ENCODE assay signal across 8 cellular contexts in genomic region chr6:122400467-122401089, GRCh38. TPM values are rescaled to one million over a fixed set of nuclear protein-coding genes. Genes with fewer than 3 reads are reported as not detected.
DNase-seq lines count a peak whose midpoint lies in the region; ATAC-seq, FAIRE-seq and TF ChIP-seq lines count a peak whose summit lies in the region.

No MANE protein-coding gene starts in this region.

- peak overlapping the region; percentile 65 for H3K9ac ChIP-seq in NT2/D1 (ENCODE audit: insufficient read length, low read depth)
- peak overlapping the region; percentile 75 for H3K9ac ChIP-seq in endothelial cell of umbilical vein (replicated peaks; ENCODE audit: extremely low read depth, insufficient read depth, low read length)

- dilution Hi-C loops in endothelial cell of umbilical vein (cut with MboI; ENCODE audit: extremely low pct_ligation_motif_present, low sequenced_read_pairs) = no loop called here

- no peaks in the 10 kb centered on the region for H3K9me1 ChIP-seq in endothelial cell of umbilical vein (replicated peaks; ENCODE audit: control insufficient read depth, extremely low read depth, insufficient read depth, low read length)

- TF ChIP-seq CTCF in GM12864 (IDR thresholded peaks at IDR 0.05; ENCODE audit: low read depth, low read length, missing control alignments) (no peak), endothelial cell of umbilical vein (IDR thresholded peaks at IDR 0.05; ENCODE audit: extremely low read depth in 1 of 2, insufficient read depth in 1 of 2, low read depth in 1 of 2, low read length in 2 of 2) (no peak)

- H3K4me1 ChIP-seq in NT2/D1 (ENCODE audit: insufficient read depth, insufficient read length) (no peaks in the 10 kb centered on the region), endothelial cell of umbilical vein (ENCODE audit: control insufficient read depth, extremely low read depth, insufficient read depth, low read length) (peaks cover 11% of the 10 kb centered on the region)

- peaks cover 23% of the 10 kb centered on the region for H3K27me3 ChIP-seq in NT2/D1 (ENCODE audit: insufficient read depth, insufficient read length)
- H3K27me3 ChIP-seq in endothelial cell of umbilical vein (ENCODE audit: control insufficient read depth in 2 of 2, insufficient read depth in 2 of 2, low read length in 2 of 2) = peaks cover 0 to under 1% of the 10 kb centered on the region in 2 experiments

- no peak overlapping the region for H3K27ac ChIP-seq in endothelial cell of umbilical vein (ENCODE audit: insufficient read depth, low read depth, low read length)

- H3K36me3 ChIP-seq in NT2/D1 (ENCODE audit: insufficient read depth, insufficient read length, low read length) (no peaks in the 10 kb centered on the region), endothelial cell of umbilical vein (ENCODE audit: control insufficient read depth in 2 of 2, extremely low read depth in 1 of 2, insufficient read depth in 2 of 2, low read length in 2 of 2) (no peaks in the 10 kb centered on the region)

- H3K4me3 ChIP-seq in GM12864 (ENCODE audit: low read depth, low read length) = peak overlapping the region; percentile 91
- peak overlapping the region; percentile 91 for H3K4me3 ChIP-seq in NT2/D1 (ENCODE audit: insufficient read length, low read depth)
- H3K4me3 ChIP-seq in endothelial cell of umbilical vein (replicated peaks in 1 of 3; ENCODE audit: insufficient read depth in 1 of 3, low read depth in 1 of 3, low read length in 3 of 3) = peak overlapping the region; percentile 22 to 95 (median 77)

- intact Hi-C loops in endothelial cell of umbilical vein (cut with micrococcal nuclease) = no loop called here
- intact Hi-C loops in left colon (cut with DNase I, micrococcal nuclease) = no loop called here

- no peaks in the 10 kb centered on the region for H4K20me1 ChIP-seq in endothelial cell of umbilical vein (replicated peaks; ENCODE audit: control insufficient read depth, extremely low read depth, insufficient read depth, low read length)

- POLR2A ChIA-PET in endothelial cell of umbilical vein (lab: Charles Lee) = no interaction called here

- DNase-seq in GM12864 (ENCODE audit: low read depth) = no peak
- no peak for DNase-seq in NT2/D1 (ENCODE audit: low read depth, low spot score)
- DNase-seq in endothelial cell of umbilical vein (ENCODE audit: low read depth, low spot score) = peak; percentile 15
- DNase-seq in pons (ENCODE audit: low spot score) = peak; percentile 21
- DNase-seq in left colon = no peak
- no peak for DNase-seq in A172 (ENCODE audit: low spot score)

- peak overlapping the region; percentile 97 for H3K4me2 ChIP-seq in endothelial cell of umbilical vein (ENCODE audit: insufficient read depth, low read length)

- ATAC-seq in left colon = no peak
- no peak for ATAC-seq in GM19328 (IDR thresholded peaks at IDR 0.05; ENCODE audit: unreplicated experiment)
- no peak for ATAC-seq in HG03469 (IDR thresholded peaks at IDR 0.05; ENCODE audit: unreplicated experiment)

- TF ChIP-seq POLR2A in endothelial cell of umbilical vein (IDR thresholded peaks at IDR 0.05; ENCODE audit: low read depth, low read length) = no peak

- H2AFZ ChIP-seq in endothelial cell of umbilical vein (ENCODE audit: low read depth, low read length) = no peak overlapping the region

- CTCF ChIA-PET in endothelial cell of umbilical vein (lab: Charles Lee) = interaction anchor here (2.0 kb wide), 1 partner anchor 17 kb away, joined by 4 read pairs; no protein-coding TSS in a partner anchor

- FAIRE-seq in endothelial cell of umbilical vein (lab: Jason Lieb, UNC) = no peak

- no peaks in the 10 kb centered on the region for H3K9me3 ChIP-seq in NT2/D1 (ENCODE audit: insufficient read depth, low read length)
- H3K9me3 ChIP-seq in endothelial cell of umbilical vein (replicated peaks; ENCODE audit: control insufficient read depth, insufficient read depth, low read length) = no peaks in the 10 kb centered on the region

- BruUV-seq in endothelial cell of umbilical vein (replicated peaks; lab: Mats Ljungman, UMichigan) = TSS peak; percentile 29

- H3K79me2 ChIP-seq in endothelial cell of umbilical vein (ENCODE audit: control insufficient read depth, insufficient read depth, low read length) = peaks cover 49% of the 10 kb centered on the region

TF ChIP-seq in endothelial cell of umbilical vein, 7 proteins besides CTCF, POLR2A, EP300 and RAD21:
- TF ChIP-seq GATA2 (IDR thresholded peaks at IDR 0.05; ENCODE audit: insufficient read depth, insufficient read length, low read depth, low read length) (no peak), POLR2AphosphoS5 (IDR thresholded peaks at IDR 0.05; ENCODE audit: insufficient read depth, low read depth, low read length) (no peak), JUN (IDR thresholded peaks at IDR 0.05; ENCODE audit: borderline replicate concordance, insufficient read depth, insufficient read length, low read depth) (no peak), FOS (IDR thresholded peaks at IDR 0.05; ENCODE audit: borderline replicate concordance, insufficient read depth, low read length) (no peak), MYC (IDR thresholded peaks at IDR 0.05; ENCODE audit: low read depth, low read length) (no peak), MAX (IDR thresholded peaks at IDR 0.05; ENCODE audit: insufficient read depth, insufficient read length) (no peak), EZH2 (IDR thresholded peaks at IDR 0.05; ENCODE audit: borderline replicate concordance, low read depth, low read length, severe bottlenecking) (no peak)

RNA-seq across cellular contexts. Expression of gene HSF2, which starts 1.1 kb away (rescaled TPM):
- total RNA-seq in endothelial cell of umbilical vein (8.0 and 10.1 TPM in 2 replicates), left colon (1 to 10 TPM; 4.0 to 5.8 TPM)
- polyA plus RNA-seq in endothelial cell of umbilical vein = 12.8 and 13.3 TPM in 2 replicates
- 15.1 and 17.2 TPM in 2 replicates for polyA plus RNA-seq in endothelial cell of umbilical vein (2011; cell fraction: cytosol; rRNA removed)
- polyA plus RNA-seq in endothelial cell of umbilical vein (2011; cell fraction: nucleus; rRNA removed) = 42.5 and 46.0 TPM in 2 replicates
- polyA plus RNA-seq in endothelial cell of umbilical vein (2012) = 8.7 and 9.6 TPM in 2 replicates
- polyA minus RNA-seq in endothelial cell of umbilical vein = 13.2 and 36.9 TPM in 2 replicates
- 4.3 TPM for polyA minus RNA-seq in endothelial cell of umbilical vein (2011; cell fraction: cytosol; rRNA and poly(A)+ RNA removed)
- 13.6 and 18.1 TPM in 2 replicates for polyA minus RNA-seq in endothelial cell of umbilical vein (2011; cell fraction: nucleus; rRNA and poly(A)+ RNA removed)
- total RNA-seq in A172 (2014; rRNA removed; shearing (Covaris generic)) = 43.2 and 51.4 TPM in 2 replicates

Comparison
In these comparisons a context has a peak if more than half of its experiments do, and no peak if none do; other contexts are left out.
1. DNase-seq: peak in endothelial cell of umbilical vein (single experiment) and pons (single experiment); none in GM12864 (single experiment), NT2/D1 (single experiment), left colon (0 of 2) and A172 (single experiment).
2. Peak in every context shown above with its lines, with median percentiles within 50 percentile points of each other: H3K4me3 ChIP-seq.